Comparison of ENCODE assay signal across 8 cellular contexts in genomic region chr17:63842540-63843386, GRCh38. TPM values are rescaled to one million over a fixed set of nuclear protein-coding genes. Genes with fewer than 3 reads are reported as not detected.
DNase-seq lines count a peak whose midpoint lies in the region; ATAC-seq and TF ChIP-seq lines count a peak whose summit lies in the region.

Gene SMARCD2 (minus strand): TSS chr17:63842685. CDS start chr17:63842674, 11 bp downstream.

- H3K27ac ChIP-seq in ascending aorta (peak within 1 kb of the TSS; percentile 89 to 97), right cardiac atrium (ENCODE audit: low read length) (peak within 1 kb of the TSS; percentile 96), vagina (peak within 1 kb of the TSS; percentile 97)

- H3K9me3 ChIP-seq in ascending aorta (no peaks in the 10 kb centered on the region), right cardiac atrium (ENCODE audit: control insufficient read depth, low read length) (no peaks in the 10 kb centered on the region), vagina (no peaks in the 10 kb centered on the region)

- DNase-seq in NCI-H187 treated with DMSO at 0.1 percent for 48 hours (lab: John Stamatoyannopoulos, UW) (peak; percentile 94), ascending aorta (ENCODE audit: low spot score in 2 of 2) (peak; percentile 92 to 99), right cardiac atrium (peak; percentile 99 to 100 (median 99)), putamen (ENCODE audit: low spot score) (peak; percentile 99), vagina (ENCODE audit: extremely low spot score in 2 of 2) (peak in 1 of 2 donors; percentile 99)

- ATAC-seq in GM18499 (IDR thresholded peaks at IDR 0.05; ENCODE audit: insufficient read depth, unreplicated experiment) (peak; percentile 55), HG02970 (IDR thresholded peaks at IDR 0.05; ENCODE audit: low FRiP score, unreplicated experiment) (peak; percentile 70), right cardiac atrium (peak; percentile 88 to 91)

- H3K36me3 ChIP-seq in ascending aorta (no peaks in the 10 kb centered on the region), vagina (no peaks in the 10 kb centered on the region)

- WGBS in right cardiac atrium, result under 1% methylated on average over 92 of the region's 92 CpGs

- H3K4me1 ChIP-seq in ascending aorta, result peaks cover 28 to 45% of the 10 kb centered on the region in 2 donors
- peaks cover 16% of the 10 kb centered on the region for H3K4me1 ChIP-seq in right cardiac atrium (ENCODE audit: control insufficient read depth, insufficient read depth, low read length)
- H3K4me1 ChIP-seq in vagina, result peaks cover 47% of the 10 kb centered on the region

- no peaks in the 10 kb centered on the region for H3K27me3 ChIP-seq in ascending aorta
- no peaks in the 10 kb centered on the region for H3K27me3 ChIP-seq in right cardiac atrium (ENCODE audit: control insufficient read depth, insufficient read depth)
- H3K27me3 ChIP-seq in vagina, result no peaks in the 10 kb centered on the region

- peak; percentile 47 to 97 for TF ChIP-seq POLR2A in vagina (IDR thresholded peaks at IDR 0.05)

- intact Hi-C loops in T-helper 2 cell treated with Interferon-gamma antibody and Interleukin-4, amounts not matched to agents 100 ng/mL and 5 ng/mL, for 36 hours (cut with micrococcal nuclease), result loop anchor here (1.0 to 10.0 kb wide), 10 partner anchors 15 to 654 kb away; partner anchors contain the start of genes CCDC47, DCAF7, ERN1 and FTSJ3
- intact Hi-C loops in ascending aorta (cut with DNase I) (loop anchor here (1.0 kb wide), 2 partner anchors 15 to 69 kb away; partner anchors contain the start of genes CCDC47, FTSJ3 and PSMC5), right cardiac atrium (cut with DNase I) (no loop called here), vagina (cut with DNase I) (loop anchor here (10.0 kb wide), 1 partner anchor 1082 kb away; no protein-coding TSS in a partner anchor)

- H3K4me3 ChIP-seq in ascending aorta, result peak within 1 kb of the TSS; percentile 83 to 98
- peak within 1 kb of the TSS; percentile 90 for H3K4me3 ChIP-seq in right cardiac atrium (ENCODE audit: low read length)
- H3K4me3 ChIP-seq in vagina, result peak within 1 kb of the TSS; percentile 96 to 100

- peak in 1 of 3 experiments; percentile 9 for TF ChIP-seq CTCF in ascending aorta (IDR thresholded peaks at IDR 0.05)
- TF ChIP-seq CTCF in vagina (IDR thresholded peaks at IDR 0.05), result peak in 1 of 3 experiments; percentile 68

RNA-seq across cellular contexts. Expression of gene SMARCD2, which starts in this region (rescaled TPM):
- total RNA-seq in T-helper 2 cell treated with Interferon-gamma antibody and Interleukin-4, amounts not matched to agents 100 ng/mL and 5 ng/mL, for 36 hours, result 138 and 139 TPM in 2 replicates
- total RNA-seq in ascending aorta, result 78.0 TPM
- total RNA-seq in right cardiac atrium, result 10 to 100 TPM; 35.7 to 46.4 (median 37.4) TPM
- polyA plus RNA-seq in right cardiac atrium, result 27.9 TPM
- total RNA-seq in vagina, result 146 TPM

Comparison
In these comparisons a context has a peak if more than half of its experiments do, and no peak if none do; other contexts are left out.
1. intact Hi-C loops: an anchor here in T-helper 2 cell treated with Interferon-gamma antibody and Interleukin-4, amounts not matched to agents 100 ng/mL and 5 ng/mL, for 36 hours (1.0 to 10.0 kb wide), ascending aorta (1.0 kb wide) and vagina (10.0 kb wide); none called in right cardiac atrium.